1 cellular context compared by ENCODE assay signal in the genomic region with DNA sequence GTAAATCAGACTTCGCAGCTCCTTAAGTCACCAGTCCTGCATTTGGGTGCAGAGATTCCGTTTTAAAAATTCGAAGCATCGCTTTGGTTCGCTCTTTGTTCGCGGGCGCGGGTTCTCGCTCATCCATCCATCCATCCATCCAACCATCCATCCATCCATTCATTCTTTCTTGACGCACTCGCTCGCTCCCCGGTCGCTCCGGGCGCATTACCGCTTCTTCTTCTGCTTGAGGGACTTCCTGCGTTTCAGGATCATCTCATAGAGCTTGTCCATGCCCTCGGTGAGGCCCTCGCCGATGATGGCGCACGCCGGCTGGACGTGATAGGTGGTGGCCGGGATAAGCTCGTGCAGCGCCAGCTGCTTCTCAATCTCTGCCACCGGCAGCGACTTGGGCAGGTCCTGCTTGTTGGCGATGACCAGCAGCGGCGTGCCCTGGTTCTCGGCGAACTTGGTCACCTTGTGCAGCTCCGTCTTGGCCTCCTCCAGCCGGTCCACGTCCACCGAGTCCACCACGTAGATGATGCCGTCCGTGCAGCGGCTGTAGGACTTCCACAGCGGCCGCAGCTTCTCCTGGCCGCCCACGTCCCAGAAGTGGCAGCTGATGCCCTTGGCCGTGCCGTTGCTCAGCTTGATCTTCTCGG.
TF ChIP-seq lines count a peak whose summit lies in the region.

No MANE protein-coding gene starts in this region.

TF ChIP-seq in liver, 16 proteins besides CTCF, POLR2A, EP300 and RAD21 (continued from another document):
- TF ChIP-seq, protein P1, sequence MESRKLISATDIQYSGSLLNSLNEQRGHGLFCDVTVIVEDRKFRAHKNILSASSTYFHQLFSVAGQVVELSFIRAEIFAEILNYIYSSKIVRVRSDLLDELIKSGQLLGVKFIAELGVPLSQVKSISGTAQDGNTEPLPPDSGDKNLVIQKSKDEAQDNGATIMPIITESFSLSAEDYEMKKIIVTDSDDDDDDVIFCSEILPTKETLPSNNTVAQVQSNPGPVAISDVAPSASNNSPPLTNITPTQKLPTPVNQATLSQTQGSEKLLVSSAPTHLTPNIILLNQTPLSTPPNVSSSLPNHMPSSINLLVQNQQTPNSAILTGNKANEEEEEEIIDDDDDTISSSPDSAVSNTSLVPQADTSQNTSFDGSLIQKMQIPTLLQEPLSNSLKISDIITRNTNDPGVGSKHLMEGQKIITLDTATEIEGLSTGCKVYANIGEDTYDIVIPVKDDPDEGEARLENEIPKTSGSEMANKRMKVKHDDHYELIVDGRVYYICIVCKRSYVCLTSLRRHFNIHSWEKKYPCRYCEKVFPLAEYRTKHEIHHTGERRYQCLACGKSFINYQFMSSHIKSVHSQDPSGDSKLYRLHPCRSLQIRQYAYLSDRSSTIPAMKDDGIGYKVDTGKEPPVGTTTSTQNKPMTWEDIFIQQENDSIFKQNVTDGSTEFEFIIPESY (IDR thresholded peaks at IDR 0.05), result no peak
- TF ChIP-seq SP1 (IDR thresholded peaks at IDR 0.05), result no peak
